Comparison of ENCODE assay signal across 35 cellular contexts in the genomic region with DNA sequence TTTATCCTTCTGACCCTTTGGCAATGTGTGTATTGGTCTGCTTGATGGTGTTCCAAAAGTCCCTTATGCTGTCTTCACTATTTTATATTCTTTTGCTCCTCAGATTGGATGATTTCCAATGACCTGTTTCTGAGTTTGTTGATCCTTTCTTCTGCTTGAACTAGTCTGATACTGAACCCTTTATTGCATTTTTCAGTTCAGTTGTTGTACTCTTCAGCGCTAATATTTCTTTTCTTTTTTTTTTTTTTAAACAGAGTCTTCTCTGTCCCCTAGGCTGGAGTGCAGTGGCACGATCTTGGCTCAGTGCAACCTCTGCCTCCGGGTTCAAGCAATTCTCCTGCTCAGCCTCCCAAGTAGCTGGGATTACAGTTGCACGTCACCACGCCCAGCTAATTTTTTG.
"Had no signal": no experiment of that assay in that cellular context is flagged by ENCODE, and none has a peak within 500 bp of the region (broad histone marks: within the 10 kb centered on the region; RNA-seq: fewer than 3 reads in every experiment).

No MANE protein-coding gene starts in this region.

- H3K36me3 ChIP-seq: MG63 had no signal

- H3K27me3 ChIP-seq: MG63 had no signal

- DNase-seq: Karpas-422, Kasumi-1, MG63, MM.1S, MV-4-11, NCI-H1048, NCI-H1092, NCI-H1092 treated with DMSO at 0.1 percent for 48 hours, NCI-H1105, NCI-H1105 treated with DMSO at 0.1 percent for 48 hours, NCI-H1417, NCI-H1417 treated with DMSO at 0.1 percent for 48 hours, NCI-H1436, NCI-H1436 treated with DMSO at 0.1 percent for 48 hours, NCI-H146, NCI-H1694, NCI-H1694 treated with DMSO at 0.1 percent for 48 hours, NCI-H187, NCI-H187 treated with DMSO at 0.1 percent for 48 hours, NCI-H1930, NCI-H2029, NCI-H2029 treated with DMSO at 0.1 percent for 48 hours, NCI-H2081, NCI-H2081 treated with DMSO at 0.1 percent for 48 hours, NCI-H2107, NCI-H2171, NCI-H2171 treated with DMSO at 0.1 percent for 48 hours, NCI-H2227 treated with DMSO at 0.1 percent for 48 hours, NCI-H226, NCI-H345, NCI-H446, NCI-H446 treated with DMSO at 0.1 percent for 48 hours, NCI-H510A, NCI-H510A treated with DMSO at 0.1 percent for 48 hours, NCI-H524 had no signal

- H3K4me3 ChIP-seq: MG63 had no signal
